In the genomic region with DNA sequence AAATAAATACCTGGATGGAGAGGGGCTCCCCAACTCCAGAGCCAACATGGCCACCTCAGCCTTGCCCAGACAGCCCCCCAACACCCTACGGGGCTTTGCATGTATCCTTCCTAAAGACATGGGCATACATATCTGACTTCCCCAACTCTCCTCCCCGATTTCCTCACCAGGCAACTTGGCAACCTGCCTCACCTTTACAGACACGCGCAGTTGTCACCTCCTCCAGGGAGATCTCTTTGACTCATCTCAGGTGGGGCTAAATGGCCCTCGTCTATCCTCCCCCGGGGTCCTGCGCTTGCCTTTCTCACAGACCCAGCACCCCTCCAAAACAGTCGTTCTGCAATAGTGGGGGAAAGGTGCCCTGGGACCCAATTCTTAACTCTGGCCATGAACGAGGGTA, we compare ENCODE assay signal across 16 cellular contexts. TPM values are rescaled to one million over a fixed set of nuclear protein-coding genes. Genes with fewer than 3 reads are reported as not detected.
A peak's percentile ranks its signal among the peaks of the same experiment; 100 is the strongest.
DNase-seq lines count a peak whose midpoint lies in the region; FAIRE-seq and TF ChIP-seq lines count a peak whose summit lies in the region.
"Had no signal": no experiment of that assay in that cellular context is flagged by ENCODE, and none has a peak within 500 bp of the region (broad histone marks: within the 10 kb centered on the region; RNA-seq: fewer than 3 reads in every experiment).

No MANE protein-coding gene starts in this region.

- H3K4me3 ChIP-seq in kidney (ENCODE audit: low read length in 2 of 2) = no peak overlapping the region

- no peak for FAIRE-seq in kidney (lab: Jason Lieb, UNC)
- FAIRE-seq: GM12892 had no signal

- H3K27ac ChIP-seq in kidney (ENCODE audit: low read depth in 2 of 2, low read length in 2 of 2) (no peak overlapping the region), temporal lobe (ENCODE audit: low read depth, low read length) (peak overlapping the region; percentile 99)
- H3K27ac ChIP-seq: C4-2B had no signal

- H3K36me3 ChIP-seq in kidney (ENCODE audit: control insufficient read depth in 1 of 2, insufficient read depth in 2 of 2, low read length in 2 of 2) = no peaks in the 10 kb centered on the region

- no peaks in the 10 kb centered on the region for H3K9me3 ChIP-seq in kidney (ENCODE audit: control insufficient read depth in 1 of 2, low read length in 2 of 2)

- intact Hi-C loops in kidney (cut with DNase I) = no loop called here

- no peak for TF ChIP-seq CTCF in kidney (IDR thresholded peaks at IDR 0.05; ENCODE audit: borderline replicate concordance, extremely low read depth, insufficient read depth)

- H3K9ac ChIP-seq in kidney (ENCODE audit: low read length in 2 of 2) = no peak overlapping the region

- DNase-seq in activated CD8-positive, alpha-beta memory T cell treated with anti-CD3 and anti-CD28 coated beads for 24 hours = peak; percentile 46
- DNase-seq in activated CD8-positive, alpha-beta memory T cell treated with anti-CD3 and anti-CD28 coated beads, Interleukin-2, amount 50 U/mL, for 4 hours = no peak
- DNase-seq in activated CD8-positive, alpha-beta memory T cell treated with anti-CD3 and anti-CD28 coated beads, Interleukin-2, amount 50 U/mL, for 48 hours = peak; percentile 32
- peak; percentile 37 for DNase-seq in kidney
- DNase-seq in NCI-H226 = no peak
- no peak for DNase-seq in cerebellum (ENCODE audit: low spot score)
- no peak for DNase-seq in iPS-NIHi7 (ENCODE audit: extremely low spot score)
- DNase-seq: DMS153, GOT3, NCI-H1105 treated with DMSO at 0.1 percent for 48 hours, NCI-H1694 treated with DMSO at 0.1 percent for 48 hours, NCI-H446, RPMI8226 had no signal

- no peaks in the 10 kb centered on the region for H3K4me1 ChIP-seq in kidney (ENCODE audit: control insufficient read depth in 1 of 2, insufficient read depth in 1 of 2, low read depth in 1 of 2, low read length in 2 of 2)

RNA-seq across cellular contexts. Expression of a gene that starts 10.6 kb away (rescaled TPM):
- 121 TPM for total RNA-seq in kidney
- 167 TPM for polyA plus RNA-seq in kidney (ENCODE audit: insufficient read depth, low read depth, low replicate concordance)
- total RNA-seq in temporal lobe = 42.8 TPM
- 43.7 TPM for total RNA-seq in cerebellum

Comparison
In these comparisons a context has a peak if more than half of its experiments do, and no peak if none do; other contexts are left out.
1. DNase-seq: peak in activated CD8-positive, alpha-beta memory T cell treated with anti-CD3 and anti-CD28 coated beads for 24 hours (single experiment), activated CD8-positive, alpha-beta memory T cell treated with anti-CD3 and anti-CD28 coated beads, Interleukin-2, amount 50 U/mL, for 48 hours (single experiment) and kidney (single experiment); none in activated CD8-positive, alpha-beta memory T cell treated with anti-CD3 and anti-CD28 coated beads, Interleukin-2, amount 50 U/mL, for 4 hours (single experiment), NCI-H226 (single experiment), cerebellum (single experiment) and iPS-NIHi7 (single experiment).